8 cellular contexts compared by ENCODE assay signal in the genomic region with DNA sequence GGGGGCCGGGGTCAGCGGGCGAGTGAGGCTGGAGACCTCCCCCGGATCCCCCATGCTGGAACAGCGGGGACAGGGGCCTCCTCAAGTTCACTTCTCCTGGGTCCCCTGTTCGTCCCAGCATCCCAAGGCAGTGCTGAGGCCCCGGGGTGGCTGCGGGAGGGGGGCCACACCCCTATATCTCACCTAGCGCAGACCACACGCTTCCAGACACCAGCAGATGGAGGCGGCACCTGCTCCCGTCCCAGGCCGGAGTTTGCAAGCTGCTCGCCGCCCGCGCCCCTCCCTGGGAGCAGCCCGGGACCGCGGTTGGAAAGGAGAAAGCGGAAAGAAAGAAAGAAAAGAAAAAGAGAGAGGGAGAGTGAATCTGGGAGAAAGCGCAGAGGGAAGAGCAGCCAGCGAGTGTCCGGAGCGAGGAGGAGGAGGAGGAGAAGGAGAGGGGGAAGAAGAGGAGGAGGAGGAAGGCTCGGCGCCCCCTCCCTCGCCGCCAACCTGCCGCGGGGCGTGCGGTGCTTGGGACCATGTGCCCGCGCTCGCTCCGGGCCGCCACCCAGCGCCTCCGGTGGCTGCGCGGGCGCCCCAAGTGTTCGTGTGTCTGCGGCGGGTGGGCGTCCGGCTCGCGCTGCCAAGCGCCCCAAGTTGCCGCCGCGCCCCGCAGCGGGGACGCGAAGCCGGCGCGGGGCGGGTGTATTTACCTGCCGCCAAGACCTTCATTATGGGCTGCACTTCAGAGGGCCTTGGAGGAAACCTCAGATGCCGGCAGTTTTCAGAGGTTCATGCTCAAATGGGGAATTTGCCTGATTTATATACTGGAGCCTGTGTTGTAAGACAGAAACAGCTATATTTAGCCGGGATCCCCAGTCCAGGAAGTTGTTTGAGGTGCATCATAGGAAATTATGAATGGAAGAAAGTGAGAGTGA. TPM values are rescaled to one million over a fixed set of nuclear protein-coding genes. Genes with fewer than 3 reads are reported as not detected.
DNase-seq lines count a peak whose midpoint lies in the region; ATAC-seq, FAIRE-seq and TF ChIP-seq lines count a peak whose summit lies in the region.

LIF (minus strand) TSS at position 775 of the 917 bp plus-strand sequence; CDS start at position 711, 64 bp downstream.

- peak within 1 kb of the TSS; percentile 76 to 87 (median 81) for H3K4me3 Mint-ChIP-seq in immature natural killer cell

- H3K27me3 Mint-ChIP-seq in immature natural killer cell (ENCODE audit: low read depth in 3 of 3): peaks cover 6 to 20% (median 10%) of the 10 kb centered on the region in 3 donors

- H4K20me1 ChIP-seq in GM12878 (ENCODE audit: control insufficient read depth, insufficient read depth): no peaks in the 10 kb centered on the region

- H3K4me2 ChIP-seq in GM12878 (ENCODE audit: control insufficient read depth, insufficient read depth): peak within 1 kb of the TSS; percentile 72

- no peak for FAIRE-seq in GM12878 (lab: Jason Lieb, UNC)

- peak within 1 kb of the TSS in 4 of 6 donors; percentile 11 to 82 (median 60) for H3K27ac Mint-ChIP-seq in immature natural killer cell

- 12% methylated on average over 61 of the region's 65 CpGs for WGBS in GM12878 (ENCODE audit: insufficient coverage, insufficient replicate concordance, low lambda C conversion rate, missing lambda C conversion rate)

- no peak within 1 kb of the TSS for H3K27ac ChIP-seq in GM12878 (ENCODE audit: control insufficient read depth, insufficient read depth)

- no peak for TF ChIP-seq RAD21 in GM12878 (IDR thresholded peaks at IDR 0.05; ENCODE audit: insufficient read depth, low read depth, low read length)

- no peaks in the 10 kb centered on the region for H3K36me3 ChIP-seq in GM12878 (ENCODE audit: control insufficient read depth in 2 of 2, insufficient read depth in 2 of 2, low read length in 1 of 2)

- DNase-seq in NCI-H1105 treated with DMSO at 0.1 percent for 48 hours (lab: John Stamatoyannopoulos, UW): peak; percentile 5
- DNase-seq in NCI-H1105 (lab: John Stamatoyannopoulos, UW): no peak
- DNase-seq in GM12878 (ENCODE audit: low read depth, low spot score): no peak
- DNase-seq in immature natural killer cell: peak; percentile 38 to 59 (median 52)
- DNase-seq in stimulated activated CD4-positive, alpha-beta T cell treated with anti-CD3 and anti-CD28 coated beads, Interleukin-2, amount 100 ng/mL, for 24 hours: peak; percentile 63 to 72
- no peak for DNase-seq in globus pallidus (ENCODE audit: low spot score)

- no peaks in the 10 kb centered on the region for H3K9me3 ChIP-seq in GM12878 (replicated peaks; ENCODE audit: control insufficient read depth, insufficient read depth, low read length)

- no peak for TF ChIP-seq EP300 in GM12878 (IDR thresholded peaks at IDR 0.05; ENCODE audit: borderline replicate concordance in 1 of 2, control insufficient read depth in 1 of 2, low read depth in 2 of 2, low read length in 2 of 2)

- TF ChIP-seq POLR2A in GM12878 (IDR thresholded peaks at IDR 0.05; ENCODE audit: low read depth, low read length): no peak

- RAD21 ChIA-PET in GM12878 (lab: Charles Lee; ENCODE audit: unreplicated experiment): interaction anchor here (0.6 kb wide), 1 partner anchor 456 kb away, joined by 3 read pairs; no protein-coding TSS in a partner anchor

- no peak within 1 kb of the TSS for H3K9ac ChIP-seq in GM12878 (ENCODE audit: control insufficient read depth, insufficient read depth, low read length)

- in situ Hi-C loops in GM12878 (cut with MboI): no loop called here

- BruUV-seq in GM12878 (replicated peaks; lab: Mats Ljungman, UMichigan): no TSS peak

- intact Hi-C loops in T-helper 1 cell treated with Interleukin-12 subunit alpha and Interleukin-12 subunit beta and Interleukin-4 antibody, amounts not matched to agents 30 ng/mL and 1 ng/mL, for 36 hours (cut with micrococcal nuclease): loop anchor here (1.0 to 5.0 kb wide), 9 partner anchors 10 to 408 kb away; partner anchors contain the start of genes ASCC2, CASTOR1 and OSM
- intact Hi-C loops in GM12878 (cut with micrococcal nuclease; ENCODE audit: unreplicated experiment): no loop called here

- H3K4me1 ChIP-seq in GM12878 (ENCODE audit: control insufficient read depth, insufficient read depth, low read length): no peaks in the 10 kb centered on the region

- peak within 1 kb of the TSS; percentile 65 for H2AFZ ChIP-seq in GM12878 (ENCODE audit: control insufficient read depth, low read depth, low read length)

- no peaks in the 10 kb centered on the region for H3K79me2 ChIP-seq in GM12878 (ENCODE audit: control insufficient read depth, insufficient read depth, low read length)

- H3K27me3 ChIP-seq in GM12878 (replicated peaks in 1 of 2; ENCODE audit: control insufficient read depth in 2 of 2, insufficient read depth in 2 of 2, low read length in 1 of 2): peaks cover 3 to 4% of the 10 kb centered on the region in 2 experiments; a peak in 2 of 4 replicates

- H3K4me1 Mint-ChIP-seq in immature natural killer cell: peaks cover 29 to 45% of the 10 kb centered on the region in 2 donors

- POLR2A ChIA-PET in GM12878 (lab: Charles Lee): no interaction called here

- H3K36me3 Mint-ChIP-seq in immature natural killer cell: no peaks in the 10 kb centered on the region

- no peak for TF ChIP-seq CTCF in GM12878 (IDR thresholded peaks at IDR 0.05 in 2 of 3, conservative IDR thresholded peaks at IDR 0.05 in 1 of 3; ENCODE audit: control insufficient read depth in 2 of 3, extremely low read depth in 1 of 3, insufficient read depth in 1 of 3, low read depth in 3 of 3, low read length in 3 of 3)

- peak within 1 kb of the TSS; percentile 59 for H3K4me3 ChIP-seq in GM12878

- SMC1A ChIA-PET in GM12878 (lab: Charles Lee; ENCODE audit: uncharacterized antibody, unreplicated experiment): no interaction called here

- ATAC-seq in GM12878: peak; percentile 71
- ATAC-seq in HG02588 (IDR thresholded peaks at IDR 0.05; ENCODE audit: unreplicated experiment): no peak

- no peaks in the 10 kb centered on the region for H3K9me3 Mint-ChIP-seq in immature natural killer cell

- CTCF ChIA-PET in GM12878 (lab: Yijun Ruan, JAX): no interaction called here

TF ChIP-seq in GM12878, 131 proteins besides CTCF, POLR2A, EP300 and RAD21 (continues in another document):
- TF ChIP-seq BMI1 (IDR thresholded peaks at IDR 0.05; ENCODE audit: borderline replicate concordance) (no peak), SPI1 (IDR thresholded peaks at IDR 0.05; ENCODE audit: borderline replicate concordance, insufficient read depth, low read depth, low read length) (no peak), NR2C2 (IDR thresholded peaks at IDR 0.05; ENCODE audit: borderline replicate concordance, control insufficient read depth, insufficient read length, low read depth) (no peak), E2F8 (IDR thresholded peaks at IDR 0.05; ENCODE audit: low read depth, partially characterized antibody) (no peak), GATAD2B (conservative IDR thresholded peaks at IDR 0.05; ENCODE audit: low read depth) (peak; percentile 50; the same call in 1 of the 2 replicates), NFIC (IDR thresholded peaks at IDR 0.05; ENCODE audit: low read depth, low read length) (no peak), TAF1 (IDR thresholded peaks at IDR 0.05; ENCODE audit: borderline replicate concordance, low read depth, low read length) (no peak), EGR1 (IDR thresholded peaks at IDR 0.05; ENCODE audit: borderline replicate concordance in 1 of 2, low read depth in 2 of 2, low read length in 2 of 2) (0 out of 3 replicates have a peak, but pooled peaks of 1 of the 2 experiments have one; percentile 7), BHLHE40 (IDR thresholded peaks at IDR 0.05; ENCODE audit: borderline replicate concordance in 1 of 2, low read depth in 2 of 2, low read length in 1 of 2) (0 out of 4 replicates have a peak, but pooled peaks of 1 of the 2 experiments have one; percentile 12)

RNA-seq across cellular contexts. Expression of gene LIF, which starts in this region (rescaled TPM):
- total RNA-seq in T-helper 1 cell treated with Interleukin-12 subunit alpha and Interleukin-12 subunit beta and Interleukin-4 antibody, amounts not matched to agents 30 ng/mL and 1 ng/mL, for 36 hours: 208 and 211 TPM in 2 replicates
- total RNA-seq in GM12878 (2013; cell fraction: nucleolus; rRNA removed): 0.73 and 0.75 TPM in 2 replicates
- total RNA-seq in GM12878 (2014; rRNA removed) (0.98 and 1.0 TPM in 2 replicates), GM12878 (2014; rRNA removed; fragmentation: Illumina TruSeq; extraction: Trizol) (0.63 and 0.83 TPM in 2 replicates), GM12878 (2021) (1.9 and 2.3 TPM in 2 replicates)
- polyA plus RNA-seq in GM12878 (2011; ENCODE audit: low read depth): 0.59 TPM
- polyA plus RNA-seq in GM12878 (2011; rRNA removed) (1.9 and 3.4 TPM in 2 replicates), GM12878 (2014; fragmentation: Illumina TruSeq; extraction: Trizol) (0.49 and 0.84 TPM in 2 replicates), GM12878 (2014; fragmentation: Nextera tagmentation; extraction: Ambion mirVana) (under 1 TPM; 0.05 to 0.09 TPM), GM12878 (2014; rRNA removed) (1.6 and 2.4 TPM in 2 replicates), GM12878 (2016; fragmentation: Nextera tagmentation; extraction: Ambion mirVana) (1 to 10 TPM in 1 of 2 experiments, under 1 TPM in 1; 0.92 to 1.3 TPM), immature natural killer cell (1 to 10 TPM in 1 of 3 donors, under 1 TPM in 1, not detected in 1; 0.29 to 1.0 TPM)
- 2.7 and 4.2 TPM in 2 replicates for polyA plus RNA-seq in GM12878 (2011; cell fraction: cytosol; rRNA removed)
- polyA plus RNA-seq in GM12878 (2011; cell fraction: nucleus; rRNA removed): 15.3 and 18.3 TPM in 2 replicates
- polyA plus RNA-seq in GM12878 (2012): 0.90 and 1.6 TPM in 2 replicates
- 5.6 and 7.5 TPM in 2 replicates for polyA minus RNA-seq in GM12878 (2011; rRNA and poly(A)+ RNA removed)
- 0.94 and 2.7 TPM in 2 replicates for polyA minus RNA-seq in GM12878 (2011; cell fraction: cytosol; rRNA and poly(A)+ RNA removed)
- polyA minus RNA-seq in GM12878 (2011; cell fraction: nucleus; rRNA and poly(A)+ RNA removed): 4.2 and 5.3 TPM in 2 replicates

Comparison
In these comparisons a context has a peak if more than half of its experiments do, and no peak if none do; other contexts are left out.
1. RNA of gene LIF (total RNA-seq): 208 to 211 TPM in T-helper 1 cell treated with Interleukin-12 subunit alpha and Interleukin-12 subunit beta and Interleukin-4 antibody, amounts not matched to agents 30 ng/mL and 1 ng/mL, for 36 hours; 0.63 to 2.3 TPM in GM12878; every median in the first group is over 10 times any median in the second.
2. DNase-seq: peak in NCI-H1105 treated with DMSO at 0.1 percent for 48 hours (single experiment), immature natural killer cell (3 of 3) and stimulated activated CD4-positive, alpha-beta T cell treated with anti-CD3 and anti-CD28 coated beads, Interleukin-2, amount 100 ng/mL, for 24 hours (2 of 2); none in NCI-H1105 (single experiment), GM12878 (single experiment) and globus pallidus (single experiment).